Comparison of ENCODE assay signal across 8 cellular contexts in the genomic region with DNA sequence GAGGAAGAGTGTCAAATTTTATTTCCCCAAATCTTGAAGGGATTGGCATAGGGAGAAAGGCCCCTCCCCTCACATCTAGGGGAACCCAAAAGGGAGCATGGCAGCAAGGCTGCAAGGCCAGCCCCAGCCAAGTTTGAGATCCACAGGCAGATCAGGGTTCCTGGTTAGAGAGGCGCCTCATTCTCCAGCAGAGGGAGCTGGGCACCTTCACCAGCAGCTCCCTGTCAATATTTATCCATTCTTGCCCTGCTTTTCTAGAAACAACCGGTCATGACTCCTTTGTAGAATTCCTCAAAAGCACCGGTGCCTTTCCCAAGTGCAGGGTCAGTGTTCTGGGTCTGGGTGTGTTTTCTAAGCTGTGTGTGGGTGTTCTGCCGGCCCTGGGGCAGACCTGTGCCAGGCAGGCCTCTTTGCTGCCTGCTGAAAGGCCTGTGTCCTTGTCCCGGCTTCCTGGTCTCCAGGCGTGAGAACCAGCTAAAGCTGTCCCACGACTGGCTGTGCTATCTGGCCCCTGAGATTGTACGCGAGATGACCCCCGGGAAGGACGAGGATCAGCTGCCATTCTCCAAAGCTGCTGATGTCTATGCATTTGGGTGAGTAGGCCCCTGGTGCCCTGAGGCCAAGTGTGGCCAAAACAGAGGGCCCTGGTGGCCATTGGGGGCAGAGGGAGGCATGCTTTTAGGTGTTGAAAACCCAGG. TPM values are rescaled to one million over a fixed set of nuclear protein-coding genes. Genes with fewer than 3 reads are reported as not detected.
DNase-seq lines count a peak whose midpoint lies in the region; ATAC-seq and TF ChIP-seq lines count a peak whose summit lies in the region.

No MANE protein-coding gene starts in this region.

- H3K27ac ChIP-seq in AG04450 (ENCODE audit: low read depth, low read length) (no peak overlapping the region), foreskin keratinocyte (no peak overlapping the region)

- no peak for DNase-seq in AG04450 (ENCODE audit: low read depth, low spot score)
- DNase-seq in GM13977 (ENCODE audit: low spot score), result no peak
- peak; percentile 29 for DNase-seq in SKM-1 treated with dmso at 0.1 percent for 144 hours (lab: John Stamatoyannopoulos, UW; ENCODE audit: unreplicated experiment)
- DNase-seq in foreskin keratinocyte, result peak in 1 of 2 donors; percentile 23
- DNase-seq in renal cortical epithelial cell (ENCODE audit: low read depth), result peak; percentile 94
- no peak for DNase-seq in COLO668 (lab: John Stamatoyannopoulos, UW; ENCODE audit: unreplicated experiment)

- in situ Hi-C loops in GM13977 (cut with MboI; ENCODE audit: low pct_unique_long_range_greater_than_20kb, low sequenced_read_pairs, unreplicated experiment), result loop anchor here (10.0 kb wide), 2 partner anchors 45 to 375 kb away; no protein-coding TSS in a partner anchor

- no peaks in the 10 kb centered on the region for H3K4me1 ChIP-seq in foreskin keratinocyte

- no peaks in the 10 kb centered on the region; the same call in 1 of the 2 replicates for H3K9me3 ChIP-seq in AG04450 (ENCODE audit: control insufficient read depth, insufficient read depth, low read length)

- CTCF ChIA-PET in AG04450 (lab: Charles Lee), result interaction anchor here (0.6 to 7.0 kb wide), 9 partner anchors 9 to 383 kb away, joined by 3 to 60 read pairs (median 3); no protein-coding TSS in a partner anchor

- peak; percentile 65 for ATAC-seq in foreskin keratinocyte
- ATAC-seq in GM21528 (IDR thresholded peaks at IDR 0.05; ENCODE audit: low FRiP score, unreplicated experiment), result no peak
- no peak for ATAC-seq in HG02870 (IDR thresholded peaks at IDR 0.05; ENCODE audit: unreplicated experiment)

- H3K27me3 ChIP-seq in AG04450 (ENCODE audit: control insufficient read depth, insufficient read depth, low read length) (no peaks in the 10 kb centered on the region), foreskin keratinocyte (no peaks in the 10 kb centered on the region)

- no peak overlapping the region for H3K4me3 ChIP-seq in AG04450 (ENCODE audit: low read depth, low read length)

- peak; percentile 57 for TF ChIP-seq CTCF in AG04450 (IDR thresholded peaks at IDR 0.05; ENCODE audit: low read depth, low read length)
- TF ChIP-seq CTCF in GM13977 (IDR thresholded peaks at IDR 0.05; ENCODE audit: extremely low read depth, insufficient read depth, missing control alignments), result peak; percentile 45
- peak; percentile 85 for TF ChIP-seq CTCF in foreskin keratinocyte (conservative IDR thresholded peaks at IDR 0.05)

- POLR2A ChIA-PET in AG04450 (lab: Yijun Ruan, JAX), result no interaction called here

RNA-seq across cellular contexts. Expression of gene LGALS9, which starts 21.2 kb away (rescaled TPM):
- polyA plus RNA-seq in AG04450 (2011; rRNA removed) (3.0 and 3.5 TPM in 2 replicates), foreskin keratinocyte (1.7 and 1.9 TPM in 2 replicates)
- 5.2 and 6.4 TPM in 2 replicates for polyA minus RNA-seq in AG04450 (2011; rRNA and poly(A)+ RNA removed)
- total RNA-seq in foreskin keratinocyte (0.82 and 1.1 TPM in 2 replicates), renal cortical epithelial cell (2.3 and 6.1 TPM in 2 replicates)

Comparison
In these comparisons a context has a peak if more than half of its experiments do, and no peak if none do; other contexts are left out.
1. DNase-seq: peak in SKM-1 treated with dmso at 0.1 percent for 144 hours (single experiment) and renal cortical epithelial cell (single experiment); none in AG04450 (single experiment), GM13977 (single experiment) and COLO668 (single experiment).
2. Peak in every context shown above with its lines, with median percentiles within 50 percentile points of each other: CTCF ChIP-seq.